ENCODE assay signal across 15 cellular contexts in genomic region chr6:88535296-88535695, GRCh38.
"Had no signal": no experiment of that assay in that cellular context is flagged by ENCODE, and none has a peak within 500 bp of the region (broad histone marks: within the 10 kb centered on the region; RNA-seq: fewer than 3 reads in every experiment).

No MANE protein-coding gene starts in this region.

- H3K36me3 ChIP-seq: cardiac muscle cell, sigmoid colon, WERI-Rb-1 had no signal

- H3K4me3 ChIP-seq: cardiac muscle cell, sigmoid colon had no signal

- H3K27me3 ChIP-seq: cardiac muscle cell, sigmoid colon had no signal

- H3K27ac ChIP-seq: cardiac muscle cell, sigmoid colon, WERI-Rb-1 had no signal

- DNase-seq: activated CD4-positive, alpha-beta T cell treated with anti-CD3 and anti-CD28 coated beads for 4 hours; activated CD8-positive, alpha-beta memory T cell treated with anti-CD3 and anti-CD28 coated beads, Interleukin-2, amount 50 U/mL, for 4 hours; activated CD8-positive, alpha-beta T cell treated with anti-CD3 and anti-CD28 coated beads for 36 hours; activated naive CD4-positive, alpha-beta T cell treated with Interleukin-2 at 50 U/mL for 16 hours; activated naive CD8-positive, alpha-beta T cell treated with anti-CD3 and anti-CD28 coated beads, Interleukin-2, amount 50 U/mL, for 24 hours; foreskin melanocyte; natural killer cell; nucleus accumbens; sigmoid colon; stimulated activated CD4-positive, alpha-beta T cell treated with anti-CD3 and anti-CD28 coated beads, Interleukin-2, amount 100 ng/mL, for 24 hours; stimulated activated naive B cell treated with anti-CD40 and anti-IgM and Interleukin-4, amounts not matched to agents 10 μg/mL and 1 μg/mL and 100 μg/mL, for 72 hours; trophoblast cell; WERI-Rb-1 had no signal

- ATAC-seq: activated CD8-positive, alpha-beta T cell treated with anti-CD3 and anti-CD28 coated beads for 36 hours; activated naive CD8-positive, alpha-beta T cell treated with anti-CD3 and anti-CD28 coated beads, Interleukin-2, amount 50 U/mL, for 24 hours; left lobe of liver; natural killer cell; stimulated activated naive B cell treated with anti-CD40 and anti-IgM and Interleukin-4, amounts not matched to agents 10 μg/mL and 1 μg/mL and 100 μg/mL, for 72 hours had no signal
